Comparison of ENCODE assay signal across 19 cellular contexts in the genomic region with DNA sequence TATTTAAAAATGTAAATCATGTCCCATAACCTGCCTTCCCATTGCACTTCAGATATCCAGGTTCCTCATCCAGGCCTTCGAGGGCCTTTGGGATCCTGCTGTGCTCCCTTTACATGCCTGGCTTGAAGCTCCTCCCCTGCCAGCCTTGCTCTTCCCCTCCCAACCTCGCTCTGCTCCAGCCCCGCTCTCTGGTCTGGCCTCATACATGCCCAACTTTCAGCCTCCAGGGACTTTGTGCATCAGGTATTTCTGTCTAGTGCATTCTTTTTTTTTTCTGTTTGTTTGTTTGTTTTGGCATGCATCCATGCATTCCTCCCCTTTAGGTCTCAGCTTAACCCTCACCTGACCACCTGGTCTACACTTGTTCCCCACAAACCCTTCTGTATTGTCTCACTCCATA.
DNase-seq lines count a peak whose midpoint lies in the region; ATAC-seq and TF ChIP-seq lines count a peak whose summit lies in the region.
"Had no signal": no experiment of that assay in that cellular context is flagged by ENCODE, and none has a peak within 500 bp of the region (broad histone marks: within the 10 kb centered on the region; RNA-seq: fewer than 3 reads in every experiment).

No MANE protein-coding gene starts in this region.

- H3K27ac ChIP-seq in iPS DF 6.9 (ENCODE audit: low read length) (no peak overlapping the region), smooth muscle cell (ENCODE audit: low read depth) (no peak overlapping the region)
- H3K27ac ChIP-seq: colonic mucosa, left ventricle myocardium inferior, RWPE1, vagina had no signal

- no peaks in the 10 kb centered on the region for H3K36me3 ChIP-seq in H7 (replicated peaks; ENCODE audit: control insufficient read depth, insufficient read depth, low read length)
- H3K36me3 ChIP-seq in iPS DF 6.9 (ENCODE audit: control insufficient read depth, insufficient read depth, low read length): no peaks in the 10 kb centered on the region
- H3K36me3 ChIP-seq in smooth muscle cell (ENCODE audit: low read depth): no peaks in the 10 kb centered on the region
- H3K36me3 ChIP-seq: colonic mucosa, left ventricle myocardium inferior, vagina had no signal

- H3K9me3 ChIP-seq in iPS DF 6.9 (ENCODE audit: control insufficient read depth, insufficient read depth, low read length) (no peaks in the 10 kb centered on the region), smooth muscle cell (replicated peaks; ENCODE audit: low read depth) (no peaks in the 10 kb centered on the region)
- H3K9me3 ChIP-seq: colonic mucosa, left ventricle myocardium inferior, vagina had no signal

- H3K4me1 ChIP-seq in iPS DF 6.9 (ENCODE audit: control insufficient read depth, insufficient read depth, low read length) (0 out of 2 replicates have a peak, but pooled peaks cover 1% of the 10 kb centered on the region), smooth muscle cell (ENCODE audit: low read depth) (peaks cover 3% of the 10 kb centered on the region)
- H3K4me1 ChIP-seq: colonic mucosa, left ventricle myocardium inferior, vagina had no signal

- H4K20me1 ChIP-seq in smooth muscle cell (ENCODE audit: low read depth): no peaks in the 10 kb centered on the region

- WGBS in iPS DF 6.9 (ENCODE audit: insufficient coverage, insufficient read length): no CpG with 5 or more reads among the region's 3 CpGs
- 74% methylated on average over 3 of the region's 3 CpGs for WGBS in smooth muscle cell (ENCODE audit: low lambda C conversion rate)

- H3K4me2 ChIP-seq in smooth muscle cell: no peak overlapping the region

- H3F3A ChIP-seq in smooth muscle cell (ENCODE audit: low read depth): peaks cover 7% of the 10 kb centered on the region

- peak; percentile 49 for DNase-seq in COLO668 (lab: John Stamatoyannopoulos, UW; ENCODE audit: unreplicated experiment)
- DNase-seq in H7: peak; percentile 28
- peak; percentile 36 for DNase-seq in NCI-H2196 (lab: John Stamatoyannopoulos, UW; ENCODE audit: unreplicated experiment)
- DNase-seq in iPS DF 6.9 (ENCODE audit: low read depth, low spot score): peak; percentile 22
- no peak for DNase-seq in smooth muscle cell (lab: John Stamatoyannopoulos, UW; ENCODE audit: unreplicated experiment)
- DNase-seq in amygdala (lab: John Stamatoyannopoulos, UW): no peak
- DNase-seq in cortex of kidney (lab: John Stamatoyannopoulos, UW): no peak
- DNase-seq: activated CD4-positive, alpha-beta T cell treated with anti-CD3 and anti-CD28 coated beads, Interleukin-2, amount 50 U/mL, for 4 hours; activated T-cell treated with anti-CD3 and anti-CD28 coated beads, Interleukin-2, amount 50 U/mL, for 1 hour; colonic mucosa; COR-L47; hypothalamus; left ventricle myocardium inferior; NCI-H1092 treated with DMSO at 0.1 percent for 48 hours; stimulated activated CD4-positive, alpha-beta T cell treated with anti-CD3 and anti-CD28 coated beads, Interleukin-2, amount 100 ng/mL, for 48 hours had no signal

- no peaks in the 10 kb centered on the region for H3K79me2 ChIP-seq in smooth muscle cell (ENCODE audit: low read depth)

- H3K9ac ChIP-seq in smooth muscle cell (ENCODE audit: low read depth): no peak overlapping the region

- H3K27me3 ChIP-seq in H7 (ENCODE audit: control insufficient read depth, insufficient read depth, low read length) (no peaks in the 10 kb centered on the region), iPS DF 6.9 (ENCODE audit: control insufficient read depth, insufficient read depth, low read length) (no peaks in the 10 kb centered on the region), smooth muscle cell (ENCODE audit: low read depth) (no peaks in the 10 kb centered on the region)
- H3K27me3 ChIP-seq: colonic mucosa, vagina had no signal

- no peak for ATAC-seq in HG03354 (IDR thresholded peaks at IDR 0.05; ENCODE audit: poor library complexity, severe bottlenecking, unreplicated experiment)
- ATAC-seq: K562 had no signal

- H3K4me3 ChIP-seq in H7 (ENCODE audit: insufficient read depth, low read depth, low read length) (no peak overlapping the region), iPS DF 6.9 (ENCODE audit: low read length) (no peak overlapping the region), smooth muscle cell (no peak overlapping the region)
- H3K4me3 ChIP-seq: colonic mucosa, K562, left ventricle myocardium inferior, vagina had no signal

- TF ChIP-seq CTCF in smooth muscle cell (IDR thresholded peaks at IDR 0.05; ENCODE audit: borderline replicate concordance, insufficient read depth, poor library complexity, severe bottlenecking): no peak

- H2AFZ ChIP-seq in smooth muscle cell (ENCODE audit: low read depth): no peak overlapping the region

Comparison
In these comparisons a context has a peak if more than half of its experiments do, and no peak if none do; other contexts are left out.
1. DNase-seq: peak in COLO668 (single experiment), H7 (single experiment), NCI-H2196 (single experiment) and iPS DF 6.9 (single experiment); none in smooth muscle cell (single experiment), amygdala (0 of 56) and cortex of kidney (single experiment).